In genomic region chr4:86942185-86942666, GRCh38 we compare ENCODE assay signal across 13 cellular contexts. TPM values are rescaled to one million over a fixed set of nuclear protein-coding genes. Genes with fewer than 3 reads are reported as not detected.
DNase-seq lines count a peak whose midpoint lies in the region; ATAC-seq, FAIRE-seq and TF ChIP-seq lines count a peak whose summit lies in the region.
"Had no signal": no experiment of that assay in that cellular context is flagged by ENCODE, and none has a peak within 500 bp of the region (broad histone marks: within the 10 kb centered on the region; RNA-seq: fewer than 3 reads in every experiment).

No MANE protein-coding gene starts in this region.

- H2AFZ ChIP-seq in GM12878 (ENCODE audit: control insufficient read depth, low read depth, low read length) (no peak overlapping the region), mesenchymal stem cell (ENCODE audit: low read depth, low read length) (no peak overlapping the region)

- no peaks in the 10 kb centered on the region for H3K27me3 ChIP-seq in GM12878 (replicated peaks in 1 of 2; ENCODE audit: control insufficient read depth in 2 of 2, insufficient read depth in 2 of 2, low read length in 1 of 2)
- no peaks in the 10 kb centered on the region for H3K27me3 ChIP-seq in mesenchymal stem cell (ENCODE audit: control insufficient read depth in 1 of 2, insufficient read depth in 1 of 2, low read length in 2 of 2)

- H3K9me3 Mint-ChIP-seq in activated naive CD4-positive, alpha-beta T cell treated with anti-CD3 and anti-CD28 coated beads, Interleukin-2, amount 10 ng/mL, durations not matched to agents 7 days and 5 days: no peaks in the 10 kb centered on the region

- H4K8ac ChIP-seq in mesenchymal stem cell (ENCODE audit: low read length): no peak overlapping the region

- in situ Hi-C loops in GM12878 (cut with MboI): loop anchor here (5.0 kb wide), 1 partner anchor 65 kb away; no protein-coding TSS in a partner anchor

- CTCF ChIA-PET in GM12878 (lab: Yijun Ruan, JAX): interaction anchor here (1.3 to 2.5 kb wide), 2 partner anchors 11 to 14 kb away, joined by 5 to 14 read pairs; no protein-coding TSS in a partner anchor
- CTCF ChIA-PET in activated naive CD4-positive, alpha-beta T cell treated with anti-CD3 and anti-CD28 coated beads, Interleukin-2, amount 10 ng/mL, durations not matched to agents 7 days and 5 days (lab: Charles Lee): interaction anchor here (0.8 kb wide), 1 partner anchor 19 kb away, joined by 3 read pairs; no protein-coding TSS in a partner anchor

- TF ChIP-seq POLR2A in GM12878 (IDR thresholded peaks at IDR 0.05; ENCODE audit: low read depth, low read length) (no peak), lower leg skin (IDR thresholded peaks at IDR 0.05) (no peak)

- H3K18ac ChIP-seq in mesenchymal stem cell (ENCODE audit: low read depth in 1 of 2, low read length in 2 of 2): no peak overlapping the region

- no peak overlapping the region for H3K27ac Mint-ChIP-seq in activated naive CD4-positive, alpha-beta T cell treated with anti-CD3 and anti-CD28 coated beads, Interleukin-2, amount 10 ng/mL, durations not matched to agents 7 days and 5 days

- TF ChIP-seq CTCF in GM12878 (IDR thresholded peaks at IDR 0.05 in 2 of 3, conservative IDR thresholded peaks at IDR 0.05 in 1 of 3; ENCODE audit: control insufficient read depth in 2 of 3, extremely low read depth in 1 of 3, insufficient read depth in 1 of 3, low read depth in 3 of 3, low read length in 3 of 3): no peak
- TF ChIP-seq CTCF in lower leg skin (IDR thresholded peaks at IDR 0.05): no peak

- no peaks in the 10 kb centered on the region for H3K27me3 Mint-ChIP-seq in activated naive CD4-positive, alpha-beta T cell treated with anti-CD3 and anti-CD28 coated beads, Interleukin-2, amount 10 ng/mL, durations not matched to agents 7 days and 5 days

- BruUV-seq in GM12878 (replicated peaks; lab: Mats Ljungman, UMichigan): no TSS peak

- no peak for ATAC-seq in GM12878

- H4K20me1 ChIP-seq in GM12878 (ENCODE audit: control insufficient read depth, insufficient read depth): peaks cover 3% of the 10 kb centered on the region; the same call in 1 of the 2 replicates

- peaks cover 26% of the 10 kb centered on the region for H3K79me1 ChIP-seq in mesenchymal stem cell (replicated peaks; ENCODE audit: low read length, poor library complexity, severe bottlenecking)

- no peaks in the 10 kb centered on the region; the same call in 2 of the 3 replicates for H3K9me3 ChIP-seq in GM12878 (replicated peaks; ENCODE audit: control insufficient read depth, insufficient read depth, low read length)
- no peaks in the 10 kb centered on the region for H3K9me3 ChIP-seq in mesenchymal stem cell (ENCODE audit: control insufficient read depth, low read length)
- H3K9me3 ChIP-seq: prostate gland had no signal

- H3K27ac ChIP-seq in GM12878 (ENCODE audit: control insufficient read depth, insufficient read depth) (no peak overlapping the region), mesenchymal stem cell (ENCODE audit: low read length, poor library complexity, severe bottlenecking) (no peak overlapping the region)

- peaks cover 45% of the 10 kb centered on the region for H3K4me1 ChIP-seq in GM12878 (ENCODE audit: control insufficient read depth, insufficient read depth, low read length)
- peaks cover 3% of the 10 kb centered on the region for H3K4me1 ChIP-seq in mesenchymal stem cell (ENCODE audit: control insufficient read depth, insufficient read depth, low read depth, low read length)

- whole genome bisulfite sequencing in GM12878 (ENCODE audit: insufficient coverage, insufficient replicate concordance, low lambda C conversion rate, missing lambda C conversion rate): 95% methylated on average over 1 of the region's 1 CpG
- WGBS in mesenchymal stem cell: 44% methylated on average over 1 of the region's 1 CpG
- WGBS in lower leg skin, 2 donors: 67% methylated on average over 1 of the region's 1 CpG

- H2BK5ac ChIP-seq in mesenchymal stem cell (ENCODE audit: low read depth, low read length, poor library complexity, severe bottlenecking): no peak overlapping the region

- no peak overlapping the region for H4K91ac ChIP-seq in mesenchymal stem cell (ENCODE audit: low read length)

- H3K14ac ChIP-seq in mesenchymal stem cell (ENCODE audit: low read length in 2 of 2): no peak overlapping the region

- intact Hi-C loops in GM12878 (cut with micrococcal nuclease; ENCODE audit: unreplicated experiment) (no loop called here), lower leg skin (cut with DNase I; ENCODE audit: low total_unique reads) (no loop called here)

- no peak overlapping the region for H2BK120ac ChIP-seq in mesenchymal stem cell (ENCODE audit: low read depth, low read length)

- H3K23ac ChIP-seq in mesenchymal stem cell (ENCODE audit: low read length in 2 of 2): no peak overlapping the region

- peaks cover 98% of the 10 kb centered on the region for H3K79me2 ChIP-seq in GM12878 (ENCODE audit: control insufficient read depth, insufficient read depth, low read length)

- H3K4me2 ChIP-seq in GM12878 (ENCODE audit: control insufficient read depth, insufficient read depth): peak overlapping the region; percentile 76
- H3K4me2 ChIP-seq in mesenchymal stem cell (ENCODE audit: low read length, poor library complexity, severe bottlenecking): no peak overlapping the region

- H2AK5ac ChIP-seq in mesenchymal stem cell (ENCODE audit: low read length, severe bottlenecking): no peak overlapping the region

- H3K4me3 Mint-ChIP-seq in activated naive CD4-positive, alpha-beta T cell treated with anti-CD3 and anti-CD28 coated beads, Interleukin-2, amount 10 ng/mL, durations not matched to agents 7 days and 5 days: no peak overlapping the region

- peaks cover 15% of the 10 kb centered on the region for H3K36me3 Mint-ChIP-seq in activated naive CD4-positive, alpha-beta T cell treated with anti-CD3 and anti-CD28 coated beads, Interleukin-2, amount 10 ng/mL, durations not matched to agents 7 days and 5 days

- H2BK12ac ChIP-seq in mesenchymal stem cell (ENCODE audit: low read length in 2 of 2): no peak overlapping the region

- FAIRE-seq in GM12878 (lab: Jason Lieb, UNC): no peak

- TF ChIP-seq EP300 in GM12878 (IDR thresholded peaks at IDR 0.05; ENCODE audit: borderline replicate concordance in 1 of 2, control insufficient read depth in 1 of 2, low read depth in 2 of 2, low read length in 2 of 2): no peak

- H3K4me3 ChIP-seq in GM12878 (peak overlapping the region; percentile 15; the same call in 1 of the 2 replicates), mesenchymal stem cell (ENCODE audit: insufficient read depth in 1 of 2, low read depth in 1 of 2, low read length in 2 of 2) (no peak overlapping the region), lower leg skin (ENCODE audit: low read depth, poor library complexity, severe bottlenecking) (no peak overlapping the region)
- H3K4me3 ChIP-seq: prostate gland had no signal

- H2BK15ac ChIP-seq in mesenchymal stem cell (ENCODE audit: low read depth, poor library complexity, severe bottlenecking): no peak overlapping the region

- RAD21 ChIA-PET in GM12878 (lab: Charles Lee; ENCODE audit: unreplicated experiment): interaction anchor here (0.8 to 1.1 kb wide), 4 partner anchors 11 to 67 kb away, joined by 3 to 9 read pairs (median 4); no protein-coding TSS in a partner anchor

- H3K4ac ChIP-seq in mesenchymal stem cell (ENCODE audit: low read depth in 1 of 2, low read length in 2 of 2): no peak overlapping the region

- peaks cover 0 to 3% of the 10 kb centered on the region in 2 experiments; a peak in 1 of 4 replicates for H3K36me3 ChIP-seq in GM12878 (ENCODE audit: control insufficient read depth in 2 of 2, insufficient read depth in 2 of 2, low read length in 1 of 2)
- H3K36me3 ChIP-seq in mesenchymal stem cell (ENCODE audit: control insufficient read depth in 1 of 2, insufficient read depth in 2 of 2, low read depth in 1 of 2, low read length in 2 of 2): no peaks in the 10 kb centered on the region
- H3K36me3 ChIP-seq: prostate gland had no signal

- H3K9ac ChIP-seq in GM12878 (ENCODE audit: control insufficient read depth, insufficient read depth, low read length) (no peak overlapping the region), mesenchymal stem cell (ENCODE audit: low read length) (no peak overlapping the region)

- POLR2A ChIA-PET in GM12878 (lab: Charles Lee): interaction anchor here (1.1 to 2.5 kb wide), 3 partner anchors 12 to 60 kb away, joined by 4 to 23 read pairs (median 5); no protein-coding TSS in a partner anchor

- TF ChIP-seq RAD21 in GM12878 (IDR thresholded peaks at IDR 0.05; ENCODE audit: insufficient read depth, low read depth, low read length): no peak

- DNase-seq in DMS53 treated with DMSO at 0.1 percent for 48 hours (lab: John Stamatoyannopoulos, UW; ENCODE audit: unreplicated experiment) (peak; percentile 33), LHCN-M2 (ENCODE audit: low read depth) (peak; percentile 26), GM12878 (ENCODE audit: low read depth, low spot score) (no peak), mesenchymal stem cell (peak; percentile 88), NCI-H2081 treated with DMSO at 0.1 percent for 48 hours (lab: John Stamatoyannopoulos, UW) (no peak), lower leg skin (ENCODE audit: low spot score in 2 of 2) (no peak), NCI-H187 (lab: John Stamatoyannopoulos, UW) (no peak)
- DNase-seq in activated naive CD4-positive, alpha-beta T cell treated with anti-CD3 and anti-CD28 coated beads, Interleukin-2, amount 10 ng/mL, durations not matched to agents 7 days and 5 days: no peak
- DNase-seq: activated CD4-positive, CD25-positive, alpha-beta regulatory T cell; activated T-cell treated with anti-CD3 and anti-CD28 coated beads, Interleukin-2, amount 50 U/mL, for 1 hour; C1 segment of cervical spinal cord; SIG-M5 had no signal

- SMC1A ChIA-PET in GM12878 (lab: Charles Lee; ENCODE audit: uncharacterized antibody, unreplicated experiment): interaction anchor here (0.8 to 13.7 kb wide), 9 partner anchors 12 to 150 kb away, joined by 3 to 268 read pairs (median 8); no protein-coding TSS in a partner anchor

- H3K4me1 Mint-ChIP-seq in activated naive CD4-positive, alpha-beta T cell treated with anti-CD3 and anti-CD28 coated beads, Interleukin-2, amount 10 ng/mL, durations not matched to agents 7 days and 5 days: peaks cover 47% of the 10 kb centered on the region

RNA-seq across cellular contexts. Expression of gene AFF1, which starts 7.4 kb away (rescaled TPM):
- total RNA-seq in LHCN-M2 (2014; rRNA removed) (3.8 and 7.1 TPM in 2 replicates), GM12878 (2014; rRNA removed) (21.2 and 21.3 TPM in 2 replicates), GM12878 (2014; rRNA removed; fragmentation: Illumina TruSeq; extraction: Trizol) (21.5 and 22.8 TPM in 2 replicates), GM12878 (2021) (52.5 and 56.1 TPM in 2 replicates), lower leg skin (100 to 1,000 TPM in 1 of 4 donors, 10 to 100 TPM in 3; 58.1 to 107 (median 71.2) TPM)
- 1.8 TPM for polyA plus RNA-seq in LHCN-M2 (2012)
- 242 and 244 TPM in 2 replicates for total RNA-seq in GM12878 (2013; cell fraction: nucleolus; rRNA removed)
- polyA plus RNA-seq in GM12878 (2011; ENCODE audit: low read depth): 51.7 TPM
- polyA plus RNA-seq in GM12878 (2011; rRNA removed) (25.1 and 26.1 TPM in 2 replicates), GM12878 (2014; fragmentation: Illumina TruSeq; extraction: Trizol) (30.7 and 32.9 TPM in 2 replicates), GM12878 (2014; fragmentation: Nextera tagmentation; extraction: Ambion mirVana) (10 to 100 TPM in 1 of 2 experiments, 1 to 10 TPM in 1; 3.5 to 11.4 TPM), GM12878 (2014; rRNA removed) (18.6 and 20.5 TPM in 2 replicates), GM12878 (2016; fragmentation: Nextera tagmentation; extraction: Ambion mirVana) (10 to 100 TPM; 21.6 to 24.0 TPM)
- polyA plus RNA-seq in GM12878 (2011; cell fraction: cytosol; rRNA removed): 21.3 and 44.0 TPM in 2 replicates
- 50.2 and 53.3 TPM in 2 replicates for polyA plus RNA-seq in GM12878 (2011; cell fraction: nucleus; rRNA removed)
- 32.6 and 34.7 TPM in 2 replicates for polyA plus RNA-seq in GM12878 (2012)
- 115 and 130 TPM in 2 replicates for polyA minus RNA-seq in GM12878 (2011; rRNA and poly(A)+ RNA removed)
- polyA minus RNA-seq in GM12878 (2011; cell fraction: cytosol; rRNA and poly(A)+ RNA removed): 30.8 and 33.0 TPM in 2 replicates
- 72.7 and 104 TPM in 2 replicates for polyA minus RNA-seq in GM12878 (2011; cell fraction: nucleus; rRNA and poly(A)+ RNA removed)
- 20.2 TPM for polyA plus RNA-seq in mesenchymal stem cell (2013, experiment 1 of 2)
- polyA plus RNA-seq in mesenchymal stem cell (2013, experiment 2 of 2): 18.9 TPM

RNA-seq across cellular contexts. Expression of gene C4orf36, which starts 50.0 kb away (rescaled TPM):
- total RNA-seq in LHCN-M2 (2014; rRNA removed) (0.06 TPM in 1 of 2 replicates, not detected in the other), GM12878 (2014; rRNA removed) (1.5 and 3.6 TPM in 2 replicates), GM12878 (2014; rRNA removed; fragmentation: Illumina TruSeq; extraction: Trizol) (1.3 TPM in 2 replicates), GM12878 (2021) (1.4 and 2.3 TPM in 2 replicates), lower leg skin (1 to 10 TPM in 3 of 4 donors, not detected in 1; 2.8 to 4.7 (median 3.4) TPM)
- not detected for polyA plus RNA-seq in LHCN-M2 (2012)
- total RNA-seq in GM12878 (2013; cell fraction: nucleolus; rRNA removed): not detected in 2 replicates
- polyA plus RNA-seq in GM12878 (2011; ENCODE audit: low read depth): not detected
- polyA plus RNA-seq in GM12878 (2011; rRNA removed) (0.35 TPM in 1 of 2 replicates, not detected in the other), GM12878 (2014; fragmentation: Illumina TruSeq; extraction: Trizol) (0.40 and 1.4 TPM in 2 replicates), GM12878 (2014; fragmentation: Nextera tagmentation; extraction: Ambion mirVana) (not detected), GM12878 (2014; rRNA removed) (1.1 and 2.7 TPM in 2 replicates), GM12878 (2016; fragmentation: Nextera tagmentation; extraction: Ambion mirVana) (1 to 10 TPM in 1 of 2 experiments, under 1 TPM in 1; 0.84 to 1.2 TPM)
- polyA plus RNA-seq in GM12878 (2011; cell fraction: cytosol; rRNA removed): 0.28 and 0.52 TPM in 2 replicates
- 0.36 TPM in 1 of 2 replicates, not detected in the other for polyA plus RNA-seq in GM12878 (2011; cell fraction: nucleus; rRNA removed)
- polyA plus RNA-seq in GM12878 (2012): 0.21 TPM in 1 of 2 replicates, not detected in the other
- not detected in 2 replicates for polyA minus RNA-seq in GM12878 (2011; rRNA and poly(A)+ RNA removed)
- polyA minus RNA-seq in GM12878 (2011; cell fraction: cytosol; rRNA and poly(A)+ RNA removed): not detected in 2 replicates
- not detected in 2 replicates for polyA minus RNA-seq in GM12878 (2011; cell fraction: nucleus; rRNA and poly(A)+ RNA removed)
- 0.50 TPM for polyA plus RNA-seq in mesenchymal stem cell (2013, experiment 1 of 2)
- 0.12 TPM for polyA plus RNA-seq in mesenchymal stem cell (2013, experiment 2 of 2)

Comparison
In these comparisons a context has a peak if more than half of its experiments do, and no peak if none do; other contexts are left out.
1. DNase-seq: peak in DMS53 treated with DMSO at 0.1 percent for 48 hours (single experiment), LHCN-M2 (single experiment) and mesenchymal stem cell (single experiment); none in GM12878 (single experiment), NCI-H2081 treated with DMSO at 0.1 percent for 48 hours (single experiment), activated naive CD4-positive, alpha-beta T cell treated with anti-CD3 and anti-CD28 coated beads, Interleukin-2, amount 10 ng/mL, durations not matched to agents 7 days and 5 days (single experiment), lower leg skin (0 of 2) and NCI-H187 (0 of 2).